Comparison of ENCODE assay signal across 17 cellular contexts in genomic region chr15:41872166-41872747, GRCh38. TPM values are rescaled to one million over a fixed set of nuclear protein-coding genes. Genes with fewer than 3 reads are reported as not detected.
DNase-seq lines count a peak whose midpoint lies in the region; ATAC-seq and TF ChIP-seq lines count a peak whose summit lies in the region.
"Had no signal": no experiment of that assay in that cellular context is flagged by ENCODE, and none has a peak within 500 bp of the region (broad histone marks: within the 10 kb centered on the region; RNA-seq: fewer than 3 reads in every experiment).

No MANE protein-coding gene starts in this region.

- no peaks in the 10 kb centered on the region for H3K27me3 Mint-ChIP-seq in T-helper 2 cell treated with Interferon-gamma antibody and Interleukin-4, amounts not matched to agents 5 μg/mL and 100 μg/mL, for 36 hours (ENCODE audit: low read depth)
- H3K27me3 Mint-ChIP-seq in effector memory CD8-positive, alpha-beta T cell = peaks cover 0 to 7% of the 10 kb centered on the region in 2 donors
- no peaks in the 10 kb centered on the region for H3K27me3 Mint-ChIP-seq in neural crest cell (ENCODE audit: low read depth)

- no peaks in the 10 kb centered on the region for H3K9me3 Mint-ChIP-seq in T-helper 2 cell treated with Interferon-gamma antibody and Interleukin-4, amounts not matched to agents 5 μg/mL and 100 μg/mL, for 36 hours
- no peaks in the 10 kb centered on the region for H3K9me3 Mint-ChIP-seq in effector memory CD8-positive, alpha-beta T cell
- H3K9me3 Mint-ChIP-seq in neural crest cell = no peaks in the 10 kb centered on the region

- H3K36me3 ChIP-seq in HEK293 (ENCODE audit: control insufficient read depth in 2 of 2, insufficient read depth in 1 of 2, low read length in 2 of 2) = no peaks in the 10 kb centered on the region
- H3K36me3 ChIP-seq: Peyer's patch had no signal

- no peaks in the 10 kb centered on the region for H3K9me3 ChIP-seq in HEK293 (ENCODE audit: control insufficient read depth, insufficient read depth, low read depth, low read length)
- H3K9me3 ChIP-seq: Peyer's patch had no signal

- POLR2A ChIA-PET in HEK293 (lab: Yijun Ruan, JAX) = no interaction called here

- peaks cover 4% of the 10 kb centered on the region for H3K4me1 Mint-ChIP-seq in T-helper 2 cell treated with Interferon-gamma antibody and Interleukin-4, amounts not matched to agents 5 μg/mL and 100 μg/mL, for 36 hours (ENCODE audit: low read depth)
- H3K4me1 Mint-ChIP-seq in effector memory CD8-positive, alpha-beta T cell (ENCODE audit: low read depth in 2 of 2) = peaks cover 14 to 23% of the 10 kb centered on the region in 2 donors
- H3K4me1 Mint-ChIP-seq in neural crest cell = peaks cover 14% of the 10 kb centered on the region

- TF ChIP-seq CTCF in HEK293 (tag by site-specific recombination; IDR thresholded peaks at IDR 0.05) = no peak
- TF ChIP-seq CTCF in neural crest cell (conservative IDR thresholded peaks at IDR 0.05) = no peak

- no peaks in the 10 kb centered on the region for H3K36me3 Mint-ChIP-seq in T-helper 2 cell treated with Interferon-gamma antibody and Interleukin-4, amounts not matched to agents 5 μg/mL and 100 μg/mL, for 36 hours (ENCODE audit: low read depth)
- H3K36me3 Mint-ChIP-seq in effector memory CD8-positive, alpha-beta T cell (ENCODE audit: insufficient read depth) = peaks cover 5% of the 10 kb centered on the region
- no peaks in the 10 kb centered on the region for H3K36me3 Mint-ChIP-seq in neural crest cell (ENCODE audit: low read depth)

- no peak overlapping the region for H3K4me3 Mint-ChIP-seq in T-helper 2 cell treated with Interferon-gamma antibody and Interleukin-4, amounts not matched to agents 5 μg/mL and 100 μg/mL, for 36 hours
- H3K4me3 Mint-ChIP-seq in effector memory CD8-positive, alpha-beta T cell = no peak overlapping the region
- no peak overlapping the region for H3K4me3 Mint-ChIP-seq in neural crest cell

- DNase-seq in T-helper 2 cell treated with Interferon-gamma antibody and Interleukin-4, amounts not matched to agents 5 μg/mL and 100 μg/mL, for 36 hours (ENCODE audit: low spot score) = no peak
- DNase-seq in T-helper 2 cell = no peak
- DNase-seq in effector memory CD8-positive, alpha-beta T cell = no peak
- no peak for DNase-seq in neural crest cell (ENCODE audit: low read depth, low spot score)
- no peak for DNase-seq in OCI-M2 (lab: John Stamatoyannopoulos, UW; ENCODE audit: unreplicated experiment)
- no peak for DNase-seq in SHP77 (lab: John Stamatoyannopoulos, UW)
- DNase-seq: 8988T, EL, HCEC 1CT, NCI-H1105, NCI-H2081 treated with DMSO at 0.1 percent for 48 hours, NCI-H524, Peyer's patch had no signal

- CTCF ChIA-PET in HEK293 (lab: Yijun Ruan, JAX) = interaction anchor here (0.7 kb wide), 1 partner anchor 9 kb away, joined by 4 read pairs; no protein-coding TSS in a partner anchor

- no peak overlapping the region for H3K27ac ChIP-seq in HEK293 (ENCODE audit: extremely low read depth, low read depth, low read length)
- H3K27ac ChIP-seq: Peyer's patch had no signal

- H3K4me1 ChIP-seq in HEK293 (ENCODE audit: control insufficient read depth, insufficient read depth, low read length) = no peaks in the 10 kb centered on the region
- H3K4me1 ChIP-seq: Peyer's patch had no signal

- no peak overlapping the region for H3K4me3 ChIP-seq in HEK293 (ENCODE audit: low read depth, low read length)
- H3K4me3 ChIP-seq: GM12878, K562, Peyer's patch had no signal

- peak overlapping the region; percentile 1 for H3K27ac Mint-ChIP-seq in T-helper 2 cell treated with Interferon-gamma antibody and Interleukin-4, amounts not matched to agents 5 μg/mL and 100 μg/mL, for 36 hours
- H3K27ac Mint-ChIP-seq in effector memory CD8-positive, alpha-beta T cell = peak overlapping the region; percentile 21 to 59
- H3K27ac Mint-ChIP-seq in neural crest cell (ENCODE audit: unreplicated experiment) = peak overlapping the region; percentile 90

- ATAC-seq in effector memory CD8-positive, alpha-beta T cell (replicated peaks) = no peak
- ATAC-seq in HG02870 (IDR thresholded peaks at IDR 0.05; ENCODE audit: unreplicated experiment) = no peak
- ATAC-seq: GM12878, K562 had no signal

TF ChIP-seq in HEK293, 187 proteins besides CTCF, POLR2A, EP300 and RAD21:
- TF ChIP-seq REPIN1 (tag by site-specific recombination; IDR thresholded peaks at IDR 0.05; ENCODE audit: low read depth) (no peak), EGR2 (tag by site-specific recombination; IDR thresholded peaks at IDR 0.05; ENCODE audit: low read depth) (peak; percentile 99), ZFHX2 (tag by site-specific recombination; conservative IDR thresholded peaks at IDR 0.05) (peak; percentile 98)

RNA-seq across cellular contexts. Expression of gene SPTBN5, which starts 21.6 kb away (rescaled TPM):
- 0.77 and 1.1 TPM in 2 replicates for total RNA-seq in neural crest cell

RNA-seq across cellular contexts. Expression of gene PLA2G4B, which starts 33.6 kb away (rescaled TPM):
- total RNA-seq in neural crest cell = 5.7 and 8.5 TPM in 2 replicates

RNA-seq across cellular contexts. Expression of gene JMJD7, which starts 44.4 kb away (rescaled TPM):
- total RNA-seq in neural crest cell = 14.8 and 16.6 TPM in 2 replicates

Comparison
In these comparisons a context has a peak if more than half of its experiments do, and no peak if none do; other contexts are left out.
1. H3K27ac Mint-ChIP-seq: peak in every context shown above with its lines; median percentile 90 in neural crest cell; 40 in effector memory CD8-positive, alpha-beta T cell; 1 in T-helper 2 cell treated with Interferon-gamma antibody and Interleukin-4, amounts not matched to agents 5 μg/mL and 100 μg/mL, for 36 hours.